ENCODE assay signal across 19 cellular contexts in the genomic region with DNA sequence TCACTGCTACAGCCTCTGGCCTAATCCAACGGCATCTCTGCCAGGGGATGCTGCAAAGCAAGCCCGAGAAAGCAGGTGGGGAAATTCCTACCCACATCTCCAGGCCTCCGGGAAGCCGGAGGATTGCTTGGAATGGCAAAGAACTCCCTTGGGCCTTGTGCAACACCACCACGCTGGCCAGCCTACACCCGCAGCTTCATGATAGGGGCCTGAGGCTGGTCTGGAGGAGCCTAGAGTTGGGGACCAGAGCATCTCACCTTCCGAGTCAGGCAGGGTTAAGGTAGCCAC. TPM values are rescaled to one million over a fixed set of nuclear protein-coding genes. Genes with fewer than 3 reads are reported as not detected.
DNase-seq lines count a peak whose midpoint lies in the region; ATAC-seq and TF ChIP-seq lines count a peak whose summit lies in the region.
"Had no signal": no experiment of that assay in that cellular context is flagged by ENCODE, and none has a peak within 500 bp of the region (broad histone marks: within the 10 kb centered on the region; RNA-seq: fewer than 3 reads in every experiment).

No MANE protein-coding gene starts in this region.

- H3K27me3 Mint-ChIP-seq in activated CD4-positive, alpha-beta T cell treated with anti-CD3 and anti-CD28 coated beads for 36 hours = no peaks in the 10 kb centered on the region
- H3K27me3 Mint-ChIP-seq in memory B cell = no peaks in the 10 kb centered on the region
- no peaks in the 10 kb centered on the region for H3K27me3 Mint-ChIP-seq in osteocyte (ENCODE audit: unreplicated experiment)
- H3K27me3 Mint-ChIP-seq: activated naive CD8-positive, alpha-beta T cell; T-cell had no signal

- H3K27ac Mint-ChIP-seq in activated CD4-positive, alpha-beta T cell treated with anti-CD3 and anti-CD28 coated beads for 36 hours = peak overlapping the region; percentile 69
- peak overlapping the region; percentile 97 for H3K27ac Mint-ChIP-seq in memory B cell
- no peak overlapping the region for H3K27ac Mint-ChIP-seq in osteocyte (ENCODE audit: unreplicated experiment)
- H3K27ac Mint-ChIP-seq: mesothelial cell of epicardium had no signal

- H3K4me1 ChIP-seq in suprapubic skin = peaks cover 30% of the 10 kb centered on the region
- H3K4me1 ChIP-seq: pancreas had no signal

- H3K4me3 Mint-ChIP-seq in activated CD4-positive, alpha-beta T cell treated with anti-CD3 and anti-CD28 coated beads for 36 hours = no peak overlapping the region
- H3K4me3 Mint-ChIP-seq in memory B cell = no peak overlapping the region
- H3K4me3 Mint-ChIP-seq in osteocyte (ENCODE audit: unreplicated experiment) = no peak overlapping the region
- H3K4me3 Mint-ChIP-seq: activated naive CD8-positive, alpha-beta T cell; mesothelial cell of epicardium had no signal

- TF ChIP-seq CTCF in suprapubic skin (IDR thresholded peaks at IDR 0.05) = no peak
- no peak for TF ChIP-seq CTCF in osteocyte (IDR thresholded peaks at IDR 0.05)

- no peak for ATAC-seq in activated CD4-positive, alpha-beta T cell treated with anti-CD3 and anti-CD28 coated beads for 36 hours
- no peak for ATAC-seq in memory B cell (ENCODE audit: low read depth)

- TF ChIP-seq EP300 in suprapubic skin (IDR thresholded peaks at IDR 0.05) = no peak

- 84% methylated on average over 7 of the region's 7 CpGs for WGBS in suprapubic skin

- H3K9me3 ChIP-seq in suprapubic skin = no peaks in the 10 kb centered on the region
- H3K9me3 ChIP-seq: MG63, pancreas had no signal

- intact Hi-C loops in activated CD4-positive, alpha-beta T cell treated with anti-CD3 and anti-CD28 coated beads for 36 hours (cut with DNase I, micrococcal nuclease) = loop anchor here in 1 of 2 experiments (2.0 kb wide), 1 partner anchor 172 kb away; no protein-coding TSS in a partner anchor

- no peak for DNase-seq in activated CD4-positive, alpha-beta T cell treated with anti-CD3 and anti-CD28 coated beads for 36 hours
- no peak for DNase-seq in activated CD4-positive, alpha-beta T cell treated with anti-CD3 and anti-CD28 coated beads, Interleukin-2, amount 50 U/mL, for 1 hour
- DNase-seq in memory B cell (ENCODE audit: low spot score in 2 of 2) (no peak), suprapubic skin (ENCODE audit: low spot score in 2 of 2) (no peak), osteocyte (ENCODE audit: extremely low spot score, unreplicated experiment) (no peak), glomerular visceral epithelial cell (ENCODE audit: extremely low spot score) (no peak)
- no peak for DNase-seq in activated naive CD4-positive, alpha-beta T cell treated with Interleukin-2 at 50 U/mL for 16 hours
- DNase-seq: activated CD4-positive, CD25-positive, alpha-beta regulatory T cell treated with anti-CD3 and anti-CD28 coated beads, Interleukin-2, amount 50 U/mL, for 72 hours; COR-L47; effector memory CD4-positive, alpha-beta T cell; NCI-H2081 had no signal

- no peak for TF ChIP-seq POLR2A in suprapubic skin (IDR thresholded peaks at IDR 0.05)

- peaks cover 58% of the 10 kb centered on the region for H3K4me1 Mint-ChIP-seq in activated CD4-positive, alpha-beta T cell treated with anti-CD3 and anti-CD28 coated beads for 36 hours
- H3K4me1 Mint-ChIP-seq in memory B cell (peaks cover 44% of the 10 kb centered on the region), osteocyte (ENCODE audit: unreplicated experiment) (peaks cover 2% of the 10 kb centered on the region)
- H3K4me1 Mint-ChIP-seq: mesothelial cell of epicardium had no signal

- peaks cover 99% of the 10 kb centered on the region for H3K36me3 ChIP-seq in suprapubic skin

- POLR2A ChIA-PET in activated CD4-positive, alpha-beta T cell treated with anti-CD3 and anti-CD28 coated beads for 36 hours (lab: Charles Lee) = interaction anchor here (1.2 to 3.4 kb wide), 3 partner anchors 8 to 29 kb away, joined by 6 to 14 read pairs (median 13); a partner anchor contains a TSS

- H3K36me3 Mint-ChIP-seq in activated CD4-positive, alpha-beta T cell treated with anti-CD3 and anti-CD28 coated beads for 36 hours (ENCODE audit: low read depth) = peaks cover 62% of the 10 kb centered on the region
- H3K36me3 Mint-ChIP-seq in memory B cell = peaks cover 20% of the 10 kb centered on the region
- H3K36me3 Mint-ChIP-seq in osteocyte (ENCODE audit: unreplicated experiment) = peaks cover 34% of the 10 kb centered on the region

- CTCF ChIA-PET in activated CD4-positive, alpha-beta T cell treated with anti-CD3 and anti-CD28 coated beads for 36 hours (lab: Charles Lee) = interaction anchor here (0.6 to 5.8 kb wide), 12 partner anchors 7 to 171 kb away, joined by 3 to 60 read pairs (median 6); a partner anchor contains a TSS

- no peaks in the 10 kb centered on the region for H3K27me3 ChIP-seq in suprapubic skin
- H3K27me3 ChIP-seq: cardiac muscle cell, MG63, pancreas had no signal

- no peak overlapping the region for H3K4me3 ChIP-seq in suprapubic skin
- H3K4me3 ChIP-seq: cardiac muscle cell, MG63, pancreas had no signal

- no peaks in the 10 kb centered on the region for H3K9me3 Mint-ChIP-seq in activated CD4-positive, alpha-beta T cell treated with anti-CD3 and anti-CD28 coated beads for 36 hours (ENCODE audit: low read depth)
- H3K9me3 Mint-ChIP-seq in memory B cell (no peaks in the 10 kb centered on the region), osteocyte (ENCODE audit: unreplicated experiment) (no peaks in the 10 kb centered on the region)
- H3K9me3 Mint-ChIP-seq: mesothelial cell of epicardium, T-cell had no signal

- H3K27ac ChIP-seq in angular gyrus (ENCODE audit: low read depth, low read length) (peak overlapping the region; percentile 37), suprapubic skin (peak overlapping the region; percentile 19)
- H3K27ac ChIP-seq: 22Rv1, pancreas had no signal

RNA-seq across cellular contexts. Expression of a gene that starts 20.3 kb away (rescaled TPM):
- 10 to 100 TPM; 72.9 to 76.7 TPM for total RNA-seq in activated CD4-positive, alpha-beta T cell treated with anti-CD3 and anti-CD28 coated beads for 36 hours
- total RNA-seq in suprapubic skin = 10 to 100 TPM; 27.0 to 68.8 (median 35.3) TPM
- total RNA-seq in osteocyte = 34.3 and 34.6 TPM in 2 replicates

RNA-seq across cellular contexts. Expression of a gene that starts 20.6 kb away (rescaled TPM):
- 10 to 100 TPM; 51.4 to 63.8 TPM for total RNA-seq in activated CD4-positive, alpha-beta T cell treated with anti-CD3 and anti-CD28 coated beads for 36 hours
- total RNA-seq in suprapubic skin = 10 to 100 TPM; 19.2 to 36.4 (median 29.0) TPM
- total RNA-seq in osteocyte = 49.6 and 50.4 TPM in 2 replicates

RNA-seq across cellular contexts. Expression of a gene that starts 29.9 kb away (rescaled TPM):
- total RNA-seq in activated CD4-positive, alpha-beta T cell treated with anti-CD3 and anti-CD28 coated beads for 36 hours = 10 to 100 TPM; 39.0 to 39.1 TPM
- 10 to 100 TPM; 24.2 to 44.1 (median 30.6) TPM for total RNA-seq in suprapubic skin
- 25.4 and 27.9 TPM in 2 replicates for total RNA-seq in osteocyte

RNA-seq across cellular contexts. Expression of a gene that starts 35.6 kb away (rescaled TPM):
- 100 to 1,000 TPM; 130 to 160 TPM for total RNA-seq in activated CD4-positive, alpha-beta T cell treated with anti-CD3 and anti-CD28 coated beads for 36 hours
- total RNA-seq in suprapubic skin (10 to 100 TPM; 27.3 to 71.7 (median 33.0) TPM), osteocyte (58.1 and 61.1 TPM in 2 replicates)

RNA-seq across cellular contexts. Expression of a gene that starts 48.1 kb away (rescaled TPM):
- total RNA-seq in activated CD4-positive, alpha-beta T cell treated with anti-CD3 and anti-CD28 coated beads for 36 hours = 10 to 100 TPM; 67.8 to 79.7 TPM
- 10 to 100 TPM in 2 of 4 donors, 1 to 10 TPM in 2; 6.1 to 14.4 (median 10.1) TPM for total RNA-seq in suprapubic skin
- total RNA-seq in osteocyte = 8.6 and 12.3 TPM in 2 replicates
